In the genomic region with DNA sequence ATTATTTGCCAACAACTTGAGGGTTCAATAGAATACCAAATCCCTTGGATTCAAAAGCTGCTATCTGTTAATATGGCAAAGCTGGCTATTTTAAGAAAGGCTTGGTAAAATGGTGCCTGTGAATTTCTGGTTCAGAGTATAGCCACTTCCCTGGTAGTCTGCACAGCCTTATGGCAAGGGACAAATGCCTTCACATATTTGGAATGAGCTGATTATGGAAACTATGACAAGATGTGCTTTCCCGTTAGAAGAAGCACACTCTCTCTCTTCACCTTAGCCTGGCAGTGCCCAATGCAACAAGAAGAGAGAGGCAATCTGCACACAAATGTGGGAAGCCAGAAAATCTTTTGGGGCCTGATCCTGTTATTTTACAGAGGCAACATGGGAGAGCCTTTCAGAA, we compare ENCODE assay signal across 1 cellular context.
TF ChIP-seq lines count a peak whose summit lies in the region.

No MANE protein-coding gene starts in this region.

TF ChIP-seq in GM23338, 12 proteins besides CTCF, POLR2A, EP300 and RAD21 (continued from another document):
- TF ChIP-seq, protein P1, sequence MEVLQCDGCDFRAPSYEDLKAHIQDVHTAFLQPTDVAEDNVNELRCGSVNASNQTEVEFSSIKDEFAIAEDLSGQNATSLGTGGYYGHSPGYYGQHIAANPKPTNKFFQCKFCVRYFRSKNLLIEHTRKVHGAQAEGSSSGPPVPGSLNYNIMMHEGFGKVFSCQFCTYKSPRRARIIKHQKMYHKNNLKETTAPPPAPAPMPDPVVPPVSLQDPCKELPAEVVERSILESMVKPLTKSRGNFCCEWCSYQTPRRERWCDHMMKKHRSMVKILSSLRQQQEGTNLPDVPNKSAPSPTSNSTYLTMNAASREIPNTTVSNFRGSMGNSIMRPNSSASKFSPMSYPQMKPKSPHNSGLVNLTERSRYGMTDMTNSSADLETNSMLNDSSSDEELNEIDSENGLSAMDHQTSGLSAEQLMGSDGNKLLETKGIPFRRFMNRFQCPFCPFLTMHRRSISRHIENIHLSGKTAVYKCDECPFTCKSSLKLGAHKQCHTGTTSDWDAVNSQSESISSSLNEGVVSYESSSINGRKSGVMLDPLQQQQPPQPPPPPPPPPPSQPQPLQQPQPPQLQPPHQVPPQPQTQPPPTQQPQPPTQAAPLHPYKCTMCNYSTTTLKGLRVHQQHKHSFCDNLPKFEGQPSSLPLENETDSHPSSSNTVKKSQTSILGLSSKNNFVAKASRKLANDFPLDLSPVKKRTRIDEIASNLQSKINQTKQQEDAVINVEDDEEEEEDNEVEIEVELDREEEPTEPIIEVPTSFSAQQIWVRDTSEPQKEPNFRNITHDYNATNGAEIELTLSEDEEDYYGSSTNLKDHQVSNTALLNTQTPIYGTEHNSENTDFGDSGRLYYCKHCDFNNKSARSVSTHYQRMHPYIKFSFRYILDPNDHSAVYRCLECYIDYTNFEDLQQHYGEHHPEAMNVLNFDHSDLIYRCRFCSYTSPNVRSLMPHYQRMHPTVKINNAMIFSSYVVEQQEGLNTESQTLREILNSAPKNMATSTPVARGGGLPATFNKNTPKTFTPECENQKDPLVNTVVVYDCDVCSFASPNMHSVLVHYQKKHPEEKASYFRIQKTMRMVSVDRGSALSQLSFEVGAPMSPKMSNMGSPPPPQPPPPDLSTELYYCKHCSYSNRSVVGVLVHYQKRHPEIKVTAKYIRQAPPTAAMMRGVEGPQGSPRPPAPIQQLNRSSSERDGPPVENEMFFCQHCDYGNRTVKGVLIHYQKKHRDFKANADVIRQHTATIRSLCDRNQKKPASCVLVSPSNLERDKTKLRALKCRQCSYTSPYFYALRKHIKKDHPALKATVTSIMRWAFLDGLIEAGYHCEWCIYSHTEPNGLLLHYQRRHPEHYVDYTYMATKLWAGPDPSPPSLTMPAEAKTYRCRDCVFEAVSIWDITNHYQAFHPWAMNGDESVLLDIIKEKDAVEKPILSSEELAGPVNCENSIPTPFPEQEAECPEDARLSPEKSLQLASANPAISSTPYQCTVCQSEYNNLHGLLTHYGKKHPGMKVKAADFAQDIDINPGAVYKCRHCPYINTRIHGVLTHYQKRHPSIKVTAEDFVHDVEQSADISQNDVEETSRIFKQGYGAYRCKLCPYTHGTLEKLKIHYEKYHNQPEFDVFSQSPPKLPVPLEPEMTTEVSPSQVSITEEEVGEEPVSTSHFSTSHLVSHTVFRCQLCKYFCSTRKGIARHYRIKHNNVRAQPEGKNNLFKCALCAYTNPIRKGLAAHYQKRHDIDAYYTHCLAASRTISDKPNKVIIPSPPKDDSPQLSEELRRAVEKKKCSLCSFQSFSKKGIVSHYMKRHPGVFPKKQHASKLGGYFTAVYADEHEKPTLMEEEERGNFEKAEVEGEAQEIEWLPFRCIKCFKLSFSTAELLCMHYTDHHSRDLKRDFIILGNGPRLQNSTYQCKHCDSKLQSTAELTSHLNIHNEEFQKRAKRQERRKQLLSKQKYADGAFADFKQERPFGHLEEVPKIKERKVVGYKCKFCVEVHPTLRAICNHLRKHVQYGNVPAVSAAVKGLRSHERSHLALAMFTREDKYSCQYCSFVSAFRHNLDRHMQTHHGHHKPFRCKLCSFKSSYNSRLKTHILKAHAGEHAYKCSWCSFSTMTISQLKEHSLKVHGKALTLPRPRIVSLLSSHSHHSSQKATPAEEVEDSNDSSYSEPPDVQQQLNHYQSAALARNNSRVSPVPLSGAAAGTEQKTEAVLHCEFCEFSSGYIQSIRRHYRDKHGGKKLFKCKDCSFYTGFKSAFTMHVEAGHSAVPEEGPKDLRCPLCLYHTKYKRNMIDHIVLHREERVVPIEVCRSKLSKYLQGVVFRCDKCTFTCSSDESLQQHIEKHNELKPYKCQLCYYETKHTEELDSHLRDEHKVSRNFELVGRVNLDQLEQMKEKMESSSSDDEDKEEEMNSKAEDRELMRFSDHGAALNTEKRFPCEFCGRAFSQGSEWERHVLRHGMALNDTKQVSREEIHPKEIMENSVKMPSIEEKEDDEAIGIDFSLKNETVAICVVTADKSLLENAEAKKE (CRISPR knock-in tag; IDR thresholded peaks at IDR 0.05) = no peak
- TF ChIP-seq EZH2 (IDR thresholded peaks at IDR 0.05; ENCODE audit: low read depth, unreplicated experiment) (no peak), EZH2phosphoT487 (IDR thresholded peaks at IDR 0.05; ENCODE audit: unreplicated experiment) (no peak), ZNF331 (CRISPR knock-in tag; IDR thresholded peaks at IDR 0.05; ENCODE audit: low read depth) (no peak)
- TF ChIP-seq, protein P2, sequence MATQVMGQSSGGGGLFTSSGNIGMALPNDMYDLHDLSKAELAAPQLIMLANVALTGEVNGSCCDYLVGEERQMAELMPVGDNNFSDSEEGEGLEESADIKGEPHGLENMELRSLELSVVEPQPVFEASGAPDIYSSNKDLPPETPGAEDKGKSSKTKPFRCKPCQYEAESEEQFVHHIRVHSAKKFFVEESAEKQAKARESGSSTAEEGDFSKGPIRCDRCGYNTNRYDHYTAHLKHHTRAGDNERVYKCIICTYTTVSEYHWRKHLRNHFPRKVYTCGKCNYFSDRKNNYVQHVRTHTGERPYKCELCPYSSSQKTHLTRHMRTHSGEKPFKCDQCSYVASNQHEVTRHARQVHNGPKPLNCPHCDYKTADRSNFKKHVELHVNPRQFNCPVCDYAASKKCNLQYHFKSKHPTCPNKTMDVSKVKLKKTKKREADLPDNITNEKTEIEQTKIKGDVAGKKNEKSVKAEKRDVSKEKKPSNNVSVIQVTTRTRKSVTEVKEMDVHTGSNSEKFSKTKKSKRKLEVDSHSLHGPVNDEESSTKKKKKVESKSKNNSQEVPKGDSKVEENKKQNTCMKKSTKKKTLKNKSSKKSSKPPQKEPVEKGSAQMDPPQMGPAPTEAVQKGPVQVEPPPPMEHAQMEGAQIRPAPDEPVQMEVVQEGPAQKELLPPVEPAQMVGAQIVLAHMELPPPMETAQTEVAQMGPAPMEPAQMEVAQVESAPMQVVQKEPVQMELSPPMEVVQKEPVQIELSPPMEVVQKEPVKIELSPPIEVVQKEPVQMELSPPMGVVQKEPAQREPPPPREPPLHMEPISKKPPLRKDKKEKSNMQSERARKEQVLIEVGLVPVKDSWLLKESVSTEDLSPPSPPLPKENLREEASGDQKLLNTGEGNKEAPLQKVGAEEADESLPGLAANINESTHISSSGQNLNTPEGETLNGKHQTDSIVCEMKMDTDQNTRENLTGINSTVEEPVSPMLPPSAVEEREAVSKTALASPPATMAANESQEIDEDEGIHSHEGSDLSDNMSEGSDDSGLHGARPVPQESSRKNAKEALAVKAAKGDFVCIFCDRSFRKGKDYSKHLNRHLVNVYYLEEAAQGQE (IDR thresholded peaks at IDR 0.05; ENCODE audit: unreplicated experiment) = no peak
